ENCODE assay signal across 8 cellular contexts in the genomic region with DNA sequence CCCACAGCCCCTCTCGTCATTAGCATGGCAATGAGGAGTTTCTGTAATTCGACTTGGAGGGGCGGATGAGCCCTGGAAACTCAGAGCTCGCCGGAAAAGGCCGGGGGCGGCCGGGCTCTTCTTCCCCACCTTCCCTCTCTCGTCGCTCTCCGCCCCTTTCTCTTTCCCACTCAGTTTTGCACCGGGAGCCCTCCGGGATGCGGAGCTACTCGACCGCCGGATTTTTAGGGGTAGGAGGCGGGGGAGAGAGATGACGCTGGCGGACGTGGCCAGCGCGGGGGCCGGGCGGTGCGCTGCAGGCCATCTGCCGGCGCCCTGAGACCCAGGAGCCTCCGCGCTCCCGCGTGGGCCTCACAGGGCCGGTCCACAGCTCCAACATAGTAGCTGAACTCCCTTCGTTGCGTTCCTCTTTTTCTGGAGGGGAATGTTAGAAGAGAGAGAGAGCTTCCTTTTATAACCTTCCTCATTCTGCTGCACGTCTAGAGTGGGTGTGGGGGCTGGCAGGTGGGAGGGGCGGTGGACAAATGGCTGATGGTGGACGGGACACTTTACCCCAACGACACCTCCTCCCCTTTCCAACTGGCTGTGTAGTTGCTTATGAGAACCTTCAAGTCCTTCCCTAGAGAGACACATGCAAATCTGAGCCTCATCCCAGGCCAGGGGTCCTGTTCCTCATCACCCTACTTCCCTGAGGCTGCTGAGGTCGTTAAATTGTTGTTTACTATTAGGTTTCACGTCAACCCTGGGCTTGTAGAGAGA. TPM values are rescaled to one million over a fixed set of nuclear protein-coding genes. Genes with fewer than 3 reads are reported as not detected.
A peak's percentile ranks its signal among the peaks of the same experiment; 100 is the strongest.
DNase-seq lines count a peak whose midpoint lies in the region; ATAC-seq and FAIRE-seq lines count a peak whose summit lies in the region.

No MANE protein-coding gene starts in this region.

- peak; percentile 29 for ATAC-seq in Right ventricle myocardium inferior
- ATAC-seq in naive thymus-derived CD8-positive, alpha-beta T cell: no peak

- H3K4me1 Mint-ChIP-seq in naive thymus-derived CD8-positive, alpha-beta T cell: peaks cover 19 to 57% (median 36%) of the 10 kb centered on the region in 4 donors

- H3K4me3 Mint-ChIP-seq in naive thymus-derived CD8-positive, alpha-beta T cell: peak overlapping the region; percentile 79 to 94 (median 92)

- peaks cover 58 to 90% (median 66%) of the 10 kb centered on the region in 5 donors for H3K27me3 Mint-ChIP-seq in naive thymus-derived CD8-positive, alpha-beta T cell

- POLR2A ChIA-PET in naive thymus-derived CD8-positive, alpha-beta T cell (lab: Charles Lee): interaction anchor here (0.7 to 1.4 kb wide), 2 partner anchors 32 to 34 kb away, joined by 3 read pairs; a partner anchor contains a TSS

- intact Hi-C loops in Right ventricle myocardium inferior (cut with DNase I) (no loop called here), cardiac septum (cut with DNase I) (no loop called here)

- H3K36me3 Mint-ChIP-seq in naive thymus-derived CD8-positive, alpha-beta T cell: peaks cover 15 to 20% (median 17%) of the 10 kb centered on the region in 3 donors

- FAIRE-seq in RCC 7860 (lab: Jason Lieb, UNC): peak; percentile 2

- peaks cover 0 to 3% (median 0%) of the 10 kb centered on the region in 9 donors for H3K9me3 Mint-ChIP-seq in naive thymus-derived CD8-positive, alpha-beta T cell

- peak; percentile 80 for DNase-seq in Right ventricle myocardium inferior (ENCODE audit: missing footprints)
- DNase-seq in cardiac septum (ENCODE audit: low spot score): no peak
- peak; percentile 46 for DNase-seq in RCC 7860 (ENCODE audit: low spot score)
- DNase-seq in epidermal melanocyte (ENCODE audit: insufficient read length, low spot score): peak; percentile 74
- DNase-seq in naive thymus-derived CD8-positive, alpha-beta T cell: no peak
- DNase-seq in activated CD4-positive, CD25-positive, alpha-beta regulatory T cell treated with anti-CD3 and anti-CD28 coated beads, Interleukin-2, amount 50 U/mL, for 72 hours: no peak
- DNase-seq in central memory CD4-positive, alpha-beta T cell: no peak
- no peak for DNase-seq in NCI-H1436 (lab: John Stamatoyannopoulos, UW)

- peak overlapping the region in 7 of 10 donors; percentile 26 to 87 (median 71) for H3K27ac Mint-ChIP-seq in naive thymus-derived CD8-positive, alpha-beta T cell

RNA-seq across cellular contexts. Expression of a gene that starts 1.1 kb away (rescaled TPM):
- total RNA-seq in Right ventricle myocardium inferior (not detected), cardiac septum (0.19 TPM)
- under 1 TPM; 0.44 to 0.68 TPM for total RNA-seq in naive thymus-derived CD8-positive, alpha-beta T cell
- polyA plus RNA-seq in naive thymus-derived CD8-positive, alpha-beta T cell: under 1 TPM in 2 of 3 donors, not detected in 1; 0.15 to 0.38 TPM

RNA-seq across cellular contexts. Expression of a gene that starts 5.5 kb away (rescaled TPM):
- 0.14 TPM for total RNA-seq in Right ventricle myocardium inferior
- total RNA-seq in cardiac septum: 0.30 TPM
- not detected for total RNA-seq in naive thymus-derived CD8-positive, alpha-beta T cell
- not detected for polyA plus RNA-seq in naive thymus-derived CD8-positive, alpha-beta T cell

RNA-seq across cellular contexts. Expression of a gene that starts 33.6 kb away (rescaled TPM):
- total RNA-seq in Right ventricle myocardium inferior (0.14 TPM), cardiac septum (1.1 TPM)
- under 1 TPM in 1 of 2 experiments, not detected in 1; 0.31 TPM for total RNA-seq in naive thymus-derived CD8-positive, alpha-beta T cell
- under 1 TPM in 2 of 3 donors, not detected in 1; 0.22 to 0.38 TPM for polyA plus RNA-seq in naive thymus-derived CD8-positive, alpha-beta T cell

RNA-seq across cellular contexts. Expression of a gene that starts 46.5 kb away (rescaled TPM):
- total RNA-seq in Right ventricle myocardium inferior (not detected), cardiac septum (0.30 TPM)
- not detected for total RNA-seq in naive thymus-derived CD8-positive, alpha-beta T cell
- polyA plus RNA-seq in naive thymus-derived CD8-positive, alpha-beta T cell: not detected

RNA-seq across cellular contexts. Expression of a gene that starts 50.6 kb away (rescaled TPM):
- total RNA-seq in Right ventricle myocardium inferior (not detected), cardiac septum (not detected)
- total RNA-seq in naive thymus-derived CD8-positive, alpha-beta T cell: not detected
- polyA plus RNA-seq in naive thymus-derived CD8-positive, alpha-beta T cell: not detected

Comparison
In these comparisons a context has a peak if more than half of its experiments do, and no peak if none do; other contexts are left out.
1. DNase-seq: peak in Right ventricle myocardium inferior (single experiment), RCC 7860 (single experiment) and epidermal melanocyte (single experiment); none in cardiac septum (single experiment), naive thymus-derived CD8-positive, alpha-beta T cell (0 of 10), activated CD4-positive, CD25-positive, alpha-beta regulatory T cell treated with anti-CD3 and anti-CD28 coated beads, Interleukin-2, amount 50 U/mL, for 72 hours (single experiment), central memory CD4-positive, alpha-beta T cell (single experiment) and NCI-H1436 (single experiment).